In the genomic region with DNA sequence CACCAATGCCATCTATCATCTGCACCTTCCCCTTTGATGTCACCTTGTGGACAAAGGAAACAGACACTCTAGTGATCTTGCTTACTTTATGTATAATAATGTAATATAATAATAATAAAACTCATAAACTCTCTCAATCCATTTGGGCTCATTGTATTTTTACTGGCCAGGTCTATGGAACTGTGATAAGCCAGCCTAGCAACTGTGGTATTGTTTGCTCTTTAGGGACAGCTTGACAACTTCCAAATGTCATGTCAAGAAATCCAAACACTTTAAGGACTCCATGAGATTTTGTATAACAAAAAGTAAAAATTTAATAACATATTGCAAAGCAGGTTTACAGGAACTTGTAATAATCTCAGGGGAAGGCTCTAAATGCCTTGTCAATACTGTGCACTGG, we compare ENCODE assay signal across 7 cellular contexts.
"Had no signal": no experiment of that assay in that cellular context is flagged by ENCODE, and none has a peak within 500 bp of the region (broad histone marks: within the 10 kb centered on the region; RNA-seq: fewer than 3 reads in every experiment).

No MANE protein-coding gene starts in this region.

- DNase-seq: H9, HCEC 1CT, IMR-90 had no signal

- H3K4me1 Mint-ChIP-seq: GM23338, H9 had no signal

- FAIRE-seq: H1, H54, HTR-8/SVneo had no signal

- H3K4me3 ChIP-seq: GM23338 had no signal

- H3K9me3 Mint-ChIP-seq: GM23338, H9 had no signal

- H3K4me3 Mint-ChIP-seq: GM23338, H9 had no signal

- ATAC-seq: GM23338 had no signal
